ENCODE assay signal across 10 cellular contexts in genomic region chr12:64687816-64688599, GRCh38.
DNase-seq lines count a peak whose midpoint lies in the region; ATAC-seq, FAIRE-seq and TF ChIP-seq lines count a peak whose summit lies in the region.
"Had no signal": no experiment of that assay in that cellular context is flagged by ENCODE, and none has a peak within 500 bp of the region (broad histone marks: within the 10 kb centered on the region; RNA-seq: fewer than 3 reads in every experiment).

No MANE protein-coding gene starts in this region.

- WGBS in IMR-90 (ENCODE audit: extremely low coverage in 2 of 2, insufficient read length in 1 of 2), 2 experiments = 45% methylated on average over 4 of the region's 11 CpGs; no CpG with 5 or more reads in 1 of the 2 experiments
- WGBS in mesodermal cell (ENCODE audit: insufficient coverage in 2 of 2), 2 experiments = 91 to 92% methylated on average over 11 of the region's 11 CpGs

- no peak overlapping the region for H3K27ac Mint-ChIP-seq in astrocyte (ENCODE audit: unreplicated experiment)

- peak overlapping the region; percentile 49; the same call in 1 of the 2 replicates for H4K5ac ChIP-seq in IMR-90 (ENCODE audit: low read depth, low read length)

- POLR2A ChIA-PET in IMR-90 (lab: Charles Lee; ENCODE audit: unreplicated experiment) = no interaction called here

- peak; percentile 85 for DNase-seq in AG10803 (ENCODE audit: low read depth)
- peak; percentile 58 for DNase-seq in IMR-90
- DNase-seq in astrocyte (ENCODE audit: low read depth) = peak; percentile 35
- DNase-seq in NCI-H1417 treated with DMSO at 0.1 percent for 48 hours (lab: John Stamatoyannopoulos, UW) = no peak
- DNase-seq: activated gamma-delta T cell treated with Interleukin-2 at 50 U/mL for 16 hours; stimulated activated CD8-positive, alpha-beta memory T cell treated with anti-CD3 and anti-CD28 coated beads, Interleukin-4, amount 100 ng/mL, for 48 hours had no signal

- no peak overlapping the region for H4K91ac ChIP-seq in IMR-90 (ENCODE audit: insufficient read depth, low read depth, low read length)

- H3K4me3 Mint-ChIP-seq in astrocyte (ENCODE audit: unreplicated experiment) = no peak overlapping the region

- H3K4me1 ChIP-seq in IMR-90 (ENCODE audit: control insufficient read depth, insufficient read depth, low read length) (peaks cover 9% of the 10 kb centered on the region), astrocyte (ENCODE audit: insufficient read depth, low read length) (no peaks in the 10 kb centered on the region), mesodermal cell (ENCODE audit: control insufficient read depth, insufficient read depth, low read length, poor library complexity, severe bottlenecking) (peaks cover 17% of the 10 kb centered on the region)

- no peak overlapping the region; the same call in 1 of the 2 replicates for H3K4me2 ChIP-seq in IMR-90 (ENCODE audit: low read depth, low read length)
- H3K4me2 ChIP-seq in astrocyte (ENCODE audit: low read length) = no peak overlapping the region

- peaks cover 10% of the 10 kb centered on the region for H3K36me3 Mint-ChIP-seq in astrocyte (ENCODE audit: low read depth, unreplicated experiment)

- H4K20me1 ChIP-seq in IMR-90 (ENCODE audit: insufficient read depth, low read length) = peaks cover 10% of the 10 kb centered on the region; the same call in 1 of the 2 replicates
- peaks cover 4% of the 10 kb centered on the region for H4K20me1 ChIP-seq in astrocyte (ENCODE audit: insufficient read depth, low read length)

- H3K27me3 Mint-ChIP-seq in astrocyte (ENCODE audit: low read depth, unreplicated experiment) = no peaks in the 10 kb centered on the region

- CTCF ChIA-PET in IMR-90 (lab: Yijun Ruan, JAX) = interaction anchor here (2.7 kb wide), 1 partner anchor 10 kb away, joined by 7 read pairs; no protein-coding TSS in a partner anchor

- H3K4me1 Mint-ChIP-seq in astrocyte (ENCODE audit: low read depth, unreplicated experiment) = peaks cover 17% of the 10 kb centered on the region

- H2BK120ac ChIP-seq in IMR-90 (ENCODE audit: low read depth, low read length) = no peak overlapping the region

- H3K36me3 ChIP-seq in IMR-90 (ENCODE audit: control insufficient read depth, insufficient read depth, low read length) (peaks cover 17% of the 10 kb centered on the region), astrocyte (ENCODE audit: insufficient read depth, low read length) (no peaks in the 10 kb centered on the region), mesodermal cell (ENCODE audit: control insufficient read depth, insufficient read depth, low read length) (peaks cover 30% of the 10 kb centered on the region)

- no peak for TF ChIP-seq RAD21 in IMR-90 (IDR thresholded peaks at IDR 0.05; ENCODE audit: low read length)

- H3K79me1 ChIP-seq in IMR-90 (ENCODE audit: low read depth in 1 of 2, low read length in 2 of 2) = peaks cover 17 to 59% of the 10 kb centered on the region in 2 experiments

- TF ChIP-seq CTCF in AG10803 (conservative IDR thresholded peaks at IDR 0.05; ENCODE audit: low read length) (no peak), IMR-90 (conservative IDR thresholded peaks at IDR 0.05; ENCODE audit: low read depth, low read length) (no peak), astrocyte (IDR thresholded peaks at IDR 0.05; ENCODE audit: insufficient read depth, low read depth, low read length) (no peak)

- no peak overlapping the region for H3K14ac ChIP-seq in IMR-90 (replicated peaks; ENCODE audit: low read depth, low read length)

- H3K56ac ChIP-seq in IMR-90 (ENCODE audit: extremely low read depth, insufficient read depth, low read length) = no peak overlapping the region

- no peak for FAIRE-seq in astrocyte (lab: Jason Lieb, UNC)

- H3K4ac ChIP-seq in IMR-90 (ENCODE audit: low read depth, low read length) = no peak overlapping the region

- H3K23ac ChIP-seq in IMR-90 (ENCODE audit: low read depth, low read length) = 0 out of 2 replicates have a peak overlapping the region, but pooled peaks have one; percentile 37

- in situ Hi-C loops in IMR-90 (cut with MboI; ENCODE audit: low sequenced_read_pairs) = no loop called here

- TF ChIP-seq POLR2A in IMR-90 (IDR thresholded peaks at IDR 0.05; ENCODE audit: low read depth, low read length) = no peak

- H2BK5ac ChIP-seq in IMR-90 (ENCODE audit: low read depth, low read length, poor library complexity, severe bottlenecking) = no peak overlapping the region

- H2AFZ ChIP-seq in IMR-90 (replicated peaks; ENCODE audit: low read length, poor library complexity) = no peak overlapping the region
- H2AFZ ChIP-seq in astrocyte (ENCODE audit: low read depth, low read length) = no peak overlapping the region

- ATAC-seq in IMR-90 (ENCODE audit: low read depth) = peak; percentile 57
- no peak for ATAC-seq in HG03354 (IDR thresholded peaks at IDR 0.05; ENCODE audit: poor library complexity, severe bottlenecking, unreplicated experiment)
- ATAC-seq in HG02870 (IDR thresholded peaks at IDR 0.05; ENCODE audit: unreplicated experiment) = no peak
- no peak for ATAC-seq in HG03139 (IDR thresholded peaks at IDR 0.05; ENCODE audit: unreplicated experiment)

- intact Hi-C loops in IMR-90 (cut with micrococcal nuclease) = no loop called here

- no peak overlapping the region for H2AK9ac ChIP-seq in IMR-90 (replicated peaks; ENCODE audit: low read depth, low read length, poor library complexity)

- H3K79me2 ChIP-seq in astrocyte (ENCODE audit: insufficient read depth, low read length) = peaks cover 4% of the 10 kb centered on the region

- peak overlapping the region; percentile 14 for H3K18ac ChIP-seq in IMR-90 (ENCODE audit: low read depth, low read length)

- H3K27me3 ChIP-seq in IMR-90 (ENCODE audit: control insufficient read depth, insufficient read depth, low read length) (no peaks in the 10 kb centered on the region), astrocyte (ENCODE audit: insufficient read depth, low read length) (no peaks in the 10 kb centered on the region)

- H3K4me3 ChIP-seq in AG10803 (ENCODE audit: low read length) (no peak overlapping the region), IMR-90 (ENCODE audit: insufficient read depth, low read depth, low read length) (no peak overlapping the region), astrocyte (ENCODE audit: insufficient read depth, low read depth, low read length) (no peak overlapping the region), mesodermal cell (ENCODE audit: extremely low read depth, insufficient read depth, low read length, poor library complexity, severe bottlenecking) (no peak overlapping the region)

- H2BK15ac ChIP-seq in IMR-90 (ENCODE audit: low read depth, low read length) = no peak overlapping the region

- no peak overlapping the region for H3K9ac ChIP-seq in IMR-90 (ENCODE audit: low read depth, low read length)
- no peak overlapping the region for H3K9ac ChIP-seq in astrocyte (ENCODE audit: low read length)

- H4K8ac ChIP-seq in IMR-90 (ENCODE audit: low read depth in 2 of 2, low read length in 2 of 2) = no peak overlapping the region; a peak in 1 of 4 replicates

- peaks cover 6% of the 10 kb centered on the region for H3K9me1 ChIP-seq in IMR-90 (ENCODE audit: insufficient read depth, low read length)

- no TSS peak for BruUV-seq in IMR-90 (replicated peaks; lab: Mats Ljungman, UMichigan)

- no peaks in the 10 kb centered on the region for H3K9me3 Mint-ChIP-seq in astrocyte (ENCODE audit: unreplicated experiment)

- H3K27ac ChIP-seq in IMR-90 (ENCODE audit: insufficient read depth, low read length) (no peak overlapping the region), astrocyte (ENCODE audit: low read depth, low read length) (no peak overlapping the region), mesodermal cell (ENCODE audit: low read depth, low read length, severe bottlenecking) (peak overlapping the region; percentile 55)

- no peak overlapping the region for H2BK20ac ChIP-seq in IMR-90 (ENCODE audit: low read depth, low read length)

- no peak overlapping the region for H2AK5ac ChIP-seq in IMR-90 (ENCODE audit: low read depth, low read length)

- no peaks in the 10 kb centered on the region for H3K9me3 ChIP-seq in IMR-90 (ENCODE audit: control insufficient read depth, insufficient read depth, low read length)
- H3K9me3 ChIP-seq in astrocyte (ENCODE audit: insufficient read depth, low read depth, low read length) = no peaks in the 10 kb centered on the region
- H3K9me3 ChIP-seq in mesodermal cell (ENCODE audit: control insufficient read depth, low read length) = no peaks in the 10 kb centered on the region

- dilution Hi-C loops in IMR-90 (cut with HindIII; ENCODE audit: low sequenced_read_pairs, unreplicated experiment) = no loop called here

TF ChIP-seq in IMR-90, 13 proteins besides CTCF, POLR2A, EP300 and RAD21:
- TF ChIP-seq BHLHE40 (IDR thresholded peaks at IDR 0.05; ENCODE audit: low read depth, low read length) (no peak), MXI1 (IDR thresholded peaks at IDR 0.05; ENCODE audit: borderline replicate concordance, low read depth, low read length) (no peak), RFX5 (IDR thresholded peaks at IDR 0.05; ENCODE audit: low read depth, low read length) (no peak), USF2 (IDR thresholded peaks at IDR 0.05; ENCODE audit: low read depth, low read length) (no peak), FOS (IDR thresholded peaks at IDR 0.05; ENCODE audit: low read depth, low read length) (no peak), NFE2L2 (IDR thresholded peaks at IDR 0.05; ENCODE audit: low read depth, low read length) (no peak), SMC3 (IDR thresholded peaks at IDR 0.05; ENCODE audit: low read depth, low read length) (no peak), ELK1 (IDR thresholded peaks at IDR 0.05; ENCODE audit: borderline replicate concordance, low read depth, low read length) (no peak), CEBPB (IDR thresholded peaks at IDR 0.05; ENCODE audit: low read depth, low read length) (no peak)
TF ChIP-seq in IMR-90: peak in this region for 0.
